Comparison of ENCODE assay signal across 16 cellular contexts in genomic region chr6:10565913-10566312, GRCh38. TPM values are rescaled to one million over a fixed set of nuclear protein-coding genes. Genes with fewer than 3 reads are reported as not detected.
DNase-seq lines count a peak whose midpoint lies in the region; ATAC-seq lines count a peak whose summit lies in the region.
"Had no signal": no experiment of that assay in that cellular context is flagged by ENCODE, and none has a peak within 500 bp of the region (broad histone marks: within the 10 kb centered on the region; RNA-seq: fewer than 3 reads in every experiment).

No MANE protein-coding gene starts in this region.

- H2AK5ac ChIP-seq in trophoblast cell (ENCODE audit: low read length): peak overlapping the region; percentile 60

- H2BK120ac ChIP-seq in trophoblast cell (ENCODE audit: insufficient read depth, low read length, poor library complexity): no peak overlapping the region

- H2BK12ac ChIP-seq in trophoblast cell (ENCODE audit: low read length): peak overlapping the region; percentile 75

- H3K36me3 ChIP-seq in trophoblast cell (ENCODE audit: control insufficient read depth in 1 of 2, insufficient read depth in 2 of 2, low read length in 2 of 2): peaks cover 2 to 4% of the 10 kb centered on the region in 2 experiments
- H3K36me3 ChIP-seq: BLaER1 had no signal

- H2BK5ac ChIP-seq in trophoblast cell (ENCODE audit: low read depth, low read length, poor library complexity): no peak overlapping the region

- no peak overlapping the region for H3K23ac ChIP-seq in trophoblast cell (ENCODE audit: low read length)

- peak overlapping the region; percentile 48 for H4K91ac ChIP-seq in trophoblast cell (ENCODE audit: low read depth, low read length)

- no peaks in the 10 kb centered on the region for H3K27me3 ChIP-seq in trophoblast cell (ENCODE audit: insufficient read depth, low read length)
- H3K27me3 ChIP-seq: BLaER1 had no signal

- H3K4me1 Mint-ChIP-seq in activated CD4-positive, alpha-beta T cell treated with anti-CD3 and anti-CD28 coated beads, Interleukin-2, amount 10 ng/mL, durations not matched to agents 7 days and 5 days: no peaks in the 10 kb centered on the region
- no peaks in the 10 kb centered on the region for H3K4me1 Mint-ChIP-seq in activated CD4-positive, alpha-beta T cell treated with anti-CD3 and anti-CD28 coated beads for 36 hours
- H3K4me1 Mint-ChIP-seq in central memory CD8-positive, alpha-beta T cell: peaks cover 5% of the 10 kb centered on the region

- no peak overlapping the region for H4K12ac ChIP-seq in trophoblast cell (ENCODE audit: low read depth, low read length)

- peaks cover 10% of the 10 kb centered on the region for H3K79me1 ChIP-seq in trophoblast cell (ENCODE audit: low read length)

- H3K18ac ChIP-seq in trophoblast cell (ENCODE audit: low read length): no peak overlapping the region

- intact Hi-C loops in activated CD4-positive, alpha-beta T cell treated with anti-CD3 and anti-CD28 coated beads for 36 hours (cut with DNase I, micrococcal nuclease): no loop called here

- ATAC-seq in activated CD4-positive, alpha-beta T cell treated with anti-CD3 and anti-CD28 coated beads for 36 hours: no peak
- ATAC-seq in central memory CD8-positive, alpha-beta T cell (replicated peaks; ENCODE audit: extremely low read depth, poor library complexity, severe bottlenecking): no peak
- peak; percentile 19 for ATAC-seq in left lobe of liver
- ATAC-seq in GM19351 (IDR thresholded peaks at IDR 0.05; ENCODE audit: unreplicated experiment): no peak

- no peak overlapping the region for H3K4me3 Mint-ChIP-seq in activated CD4-positive, alpha-beta T cell treated with anti-CD3 and anti-CD28 coated beads, Interleukin-2, amount 10 ng/mL, durations not matched to agents 7 days and 5 days
- no peak overlapping the region for H3K4me3 Mint-ChIP-seq in activated CD4-positive, alpha-beta T cell treated with anti-CD3 and anti-CD28 coated beads for 36 hours
- no peak overlapping the region for H3K4me3 Mint-ChIP-seq in central memory CD8-positive, alpha-beta T cell
- H3K4me3 Mint-ChIP-seq: CD4-positive, CD25-positive, alpha-beta regulatory T cell had no signal

- no peak overlapping the region for H3K4ac ChIP-seq in trophoblast cell (ENCODE audit: low read depth, low read length)

- H3K4me1 ChIP-seq in trophoblast cell (ENCODE audit: control insufficient read depth in 1 of 2, insufficient read depth in 2 of 2, low read length in 2 of 2): peaks cover 4 to 13% of the 10 kb centered on the region in 2 experiments

- no CpG with 5 or more reads among the region's 9 CpGs for WGBS in trophoblast cell (ENCODE audit: extremely low coverage, insufficient coverage, insufficient read length)

- H4K8ac ChIP-seq in trophoblast cell (ENCODE audit: low read depth, low read length): no peak overlapping the region

- no peaks in the 10 kb centered on the region for H3K9me3 Mint-ChIP-seq in activated CD4-positive, alpha-beta T cell treated with anti-CD3 and anti-CD28 coated beads, Interleukin-2, amount 10 ng/mL, durations not matched to agents 7 days and 5 days
- H3K9me3 Mint-ChIP-seq in activated CD4-positive, alpha-beta T cell treated with anti-CD3 and anti-CD28 coated beads for 36 hours (ENCODE audit: low read depth): no peaks in the 10 kb centered on the region
- H3K9me3 Mint-ChIP-seq in central memory CD8-positive, alpha-beta T cell: no peaks in the 10 kb centered on the region

- H3K9ac ChIP-seq in trophoblast cell (ENCODE audit: low read length): no peak overlapping the region
- H3K9ac ChIP-seq: BLaER1 had no signal

- H3K9me3 ChIP-seq in trophoblast cell (ENCODE audit: insufficient read depth, low read depth, low read length): no peaks in the 10 kb centered on the region
- H3K9me3 ChIP-seq: BLaER1 had no signal

- POLR2A ChIA-PET in activated CD4-positive, alpha-beta T cell treated with anti-CD3 and anti-CD28 coated beads, Interleukin-2, amount 10 ng/mL, durations not matched to agents 7 days and 5 days (lab: Charles Lee): interaction anchor here (0.6 kb wide), 1 partner anchor 182 kb away, joined by 3 read pairs; the partner anchor contains the start of gene TMEM14B
- POLR2A ChIA-PET in activated CD4-positive, alpha-beta T cell treated with anti-CD3 and anti-CD28 coated beads for 36 hours (lab: Charles Lee): no interaction called here

- H3K14ac ChIP-seq in trophoblast cell (ENCODE audit: low read length): peak overlapping the region; percentile 9

- no peak overlapping the region for H2AFZ ChIP-seq in trophoblast cell (ENCODE audit: insufficient read depth, low read length, poor library complexity)

- no peak overlapping the region for H3K27ac ChIP-seq in trophoblast cell (ENCODE audit: low read depth, low read length)
- H3K27ac ChIP-seq: 22Rv1, BLaER1 had no signal

- no peaks in the 10 kb centered on the region for H3K27me3 Mint-ChIP-seq in activated CD4-positive, alpha-beta T cell treated with anti-CD3 and anti-CD28 coated beads, Interleukin-2, amount 10 ng/mL, durations not matched to agents 7 days and 5 days
- H3K27me3 Mint-ChIP-seq in activated CD4-positive, alpha-beta T cell treated with anti-CD3 and anti-CD28 coated beads for 36 hours: no peaks in the 10 kb centered on the region
- no peaks in the 10 kb centered on the region for H3K27me3 Mint-ChIP-seq in central memory CD8-positive, alpha-beta T cell
- H3K27me3 Mint-ChIP-seq: CD4-positive, CD25-positive, alpha-beta regulatory T cell had no signal

- H3K27ac Mint-ChIP-seq in activated CD4-positive, alpha-beta T cell treated with anti-CD3 and anti-CD28 coated beads, Interleukin-2, amount 10 ng/mL, durations not matched to agents 7 days and 5 days: peak overlapping the region; percentile 6
- no peak overlapping the region for H3K27ac Mint-ChIP-seq in activated CD4-positive, alpha-beta T cell treated with anti-CD3 and anti-CD28 coated beads for 36 hours
- peak overlapping the region; percentile 67 for H3K27ac Mint-ChIP-seq in central memory CD8-positive, alpha-beta T cell (ENCODE audit: low read depth)
- H3K27ac Mint-ChIP-seq: CD4-positive, CD25-positive, alpha-beta regulatory T cell had no signal

- DNase-seq in activated CD4-positive, alpha-beta T cell treated with anti-CD3 and anti-CD28 coated beads, Interleukin-2, amount 10 ng/mL, durations not matched to agents 7 days and 5 days: no peak
- DNase-seq in activated CD4-positive, alpha-beta T cell treated with anti-CD3 and anti-CD28 coated beads for 36 hours: no peak
- no peak for DNase-seq in central memory CD8-positive, alpha-beta T cell (ENCODE audit: low spot score in 2 of 2)
- no peak for DNase-seq in left lobe of liver (ENCODE audit: low spot score)
- no peak for DNase-seq in trophoblast cell
- no peak for DNase-seq in DMS 273 treated with DMSO at 0.1 percent for 48 hours (lab: John Stamatoyannopoulos, UW)
- no peak for DNase-seq in DMS153 treated with DMSO at 0.1 percent for 48 hours (lab: John Stamatoyannopoulos, UW; ENCODE audit: unreplicated experiment)
- DNase-seq: AML-193; CD4-positive, CD25-positive, alpha-beta regulatory T cell; DMS153; DND-41; GDM1; H7 had no signal

- H3K36me3 Mint-ChIP-seq in activated CD4-positive, alpha-beta T cell treated with anti-CD3 and anti-CD28 coated beads, Interleukin-2, amount 10 ng/mL, durations not matched to agents 7 days and 5 days (ENCODE audit: low read depth): peaks cover 6% of the 10 kb centered on the region
- no peaks in the 10 kb centered on the region for H3K36me3 Mint-ChIP-seq in activated CD4-positive, alpha-beta T cell treated with anti-CD3 and anti-CD28 coated beads for 36 hours (ENCODE audit: low read depth)
- H3K36me3 Mint-ChIP-seq in central memory CD8-positive, alpha-beta T cell (ENCODE audit: insufficient read depth): no peaks in the 10 kb centered on the region

- H3K79me2 ChIP-seq in trophoblast cell (ENCODE audit: control insufficient read depth, insufficient read depth, low read length, poor library complexity): no peaks in the 10 kb centered on the region

- CTCF ChIA-PET in activated CD4-positive, alpha-beta T cell treated with anti-CD3 and anti-CD28 coated beads, Interleukin-2, amount 10 ng/mL, durations not matched to agents 7 days and 5 days (lab: Charles Lee): interaction anchor here (0.8 to 1.2 kb wide), 3 partner anchors 10 to 40 kb away, joined by 3 to 7 read pairs (median 3); no protein-coding TSS in a partner anchor
- CTCF ChIA-PET in activated CD4-positive, alpha-beta T cell treated with anti-CD3 and anti-CD28 coated beads for 36 hours (lab: Charles Lee): interaction anchor here (0.6 kb wide), 1 partner anchor 1049 kb away, joined by 5 read pairs; no protein-coding TSS in a partner anchor

- no peak overlapping the region for H3K4me2 ChIP-seq in trophoblast cell (ENCODE audit: low read length)
- H3K4me2 ChIP-seq: BLaER1 had no signal

- H3K4me3 ChIP-seq in trophoblast cell (ENCODE audit: low read depth, low read length): no peak overlapping the region
- H3K4me3 ChIP-seq: BLaER1 had no signal

RNA-seq across cellular contexts. Expression of gene GCNT2, which starts 44.8 kb away (rescaled TPM):
- total RNA-seq in activated CD4-positive, alpha-beta T cell treated with anti-CD3 and anti-CD28 coated beads, Interleukin-2, amount 10 ng/mL, durations not matched to agents 7 days and 5 days: 1 to 10 TPM; 5.0 to 5.5 TPM
- 1 to 10 TPM; 1.6 to 2.2 TPM for total RNA-seq in activated CD4-positive, alpha-beta T cell treated with anti-CD3 and anti-CD28 coated beads for 36 hours
- total RNA-seq in left lobe of liver: 9.4 TPM
- 16.5 and 17.2 TPM in 2 replicates for polyA plus RNA-seq in trophoblast cell (2013)
